2 cellular contexts compared by ENCODE assay signal in the genomic region with DNA sequence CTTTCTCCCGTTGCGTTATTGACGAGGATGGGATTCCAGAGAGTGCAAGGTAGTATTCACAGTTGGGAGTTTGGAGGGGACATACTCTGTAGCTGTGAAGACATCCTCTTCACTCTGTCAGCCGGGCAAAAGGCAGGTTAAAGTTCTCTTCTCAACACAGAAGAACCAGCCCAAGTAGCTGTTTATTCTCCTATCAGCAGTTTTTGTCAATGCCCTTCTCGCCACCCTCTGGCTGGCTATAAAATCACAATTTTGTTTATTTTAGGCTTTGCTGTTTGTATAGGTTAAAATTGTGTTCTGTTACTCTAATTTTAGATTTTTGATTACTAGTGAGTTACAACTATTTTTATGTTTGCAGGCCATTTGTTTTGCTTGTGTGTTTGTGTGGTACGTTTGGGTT.
TF ChIP-seq lines count a peak whose summit lies in the region.

No MANE protein-coding gene starts in this region.

TF ChIP-seq in GM23338, 12 proteins besides CTCF, POLR2A, EP300 and RAD21:
- TF ChIP-seq ZNF331 (CRISPR knock-in tag; IDR thresholded peaks at IDR 0.05; ENCODE audit: low read depth) (no peak), CREB1 (CRISPR knock-in tag; IDR thresholded peaks at IDR 0.05; ENCODE audit: low read depth) (no peak), NANOG (IDR thresholded peaks at IDR 0.05; ENCODE audit: borderline replicate concordance) (no peak), ZNF114 (CRISPR knock-in tag; IDR thresholded peaks at IDR 0.05) (no peak), EZH2 (IDR thresholded peaks at IDR 0.05; ENCODE audit: low read depth, unreplicated experiment) (no peak), EZH2phosphoT487 (IDR thresholded peaks at IDR 0.05; ENCODE audit: unreplicated experiment) (no peak), ETS1 (IDR thresholded peaks at IDR 0.05) (no peak), JUNB (IDR thresholded peaks at IDR 0.05; ENCODE audit: unreplicated experiment) (no peak), REST (IDR thresholded peaks at IDR 0.05; ENCODE audit: unreplicated experiment) (no peak), POLR2AphosphoS5 (IDR thresholded peaks at IDR 0.05; ENCODE audit: low read depth) (no peak)
TF ChIP-seq in GM23338: peak in this region for 0.

TF ChIP-seq in HepG2, 621 proteins besides CTCF, POLR2A, EP300 and RAD21:
- TF ChIP-seq MAFK (conservative IDR thresholded peaks at IDR 0.05 in 1 of 2, IDR thresholded peaks at IDR 0.05 in 1 of 2; ENCODE audit: low read length in 2 of 2): peak; percentile 74 to 77
- TF ChIP-seq, protein P1, sequence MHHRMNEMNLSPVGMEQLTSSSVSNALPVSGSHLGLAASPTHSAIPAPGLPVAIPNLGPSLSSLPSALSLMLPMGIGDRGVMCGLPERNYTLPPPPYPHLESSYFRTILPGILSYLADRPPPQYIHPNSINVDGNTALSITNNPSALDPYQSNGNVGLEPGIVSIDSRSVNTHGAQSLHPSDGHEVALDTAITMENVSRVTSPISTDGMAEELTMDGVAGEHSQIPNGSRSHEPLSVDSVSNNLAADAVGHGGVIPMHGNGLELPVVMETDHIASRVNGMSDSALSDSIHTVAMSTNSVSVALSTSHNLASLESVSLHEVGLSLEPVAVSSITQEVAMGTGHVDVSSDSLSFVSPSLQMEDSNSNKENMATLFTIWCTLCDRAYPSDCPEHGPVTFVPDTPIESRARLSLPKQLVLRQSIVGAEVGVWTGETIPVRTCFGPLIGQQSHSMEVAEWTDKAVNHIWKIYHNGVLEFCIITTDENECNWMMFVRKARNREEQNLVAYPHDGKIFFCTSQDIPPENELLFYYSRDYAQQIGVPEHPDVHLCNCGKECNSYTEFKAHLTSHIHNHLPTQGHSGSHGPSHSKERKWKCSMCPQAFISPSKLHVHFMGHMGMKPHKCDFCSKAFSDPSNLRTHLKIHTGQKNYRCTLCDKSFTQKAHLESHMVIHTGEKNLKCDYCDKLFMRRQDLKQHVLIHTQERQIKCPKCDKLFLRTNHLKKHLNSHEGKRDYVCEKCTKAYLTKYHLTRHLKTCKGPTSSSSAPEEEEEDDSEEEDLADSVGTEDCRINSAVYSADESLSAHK (CRISPR knock-in tag; IDR thresholded peaks at IDR 0.05; ENCODE audit: borderline replicate concordance): no peak
- no peak for TF ChIP-seq ZNF713 (CRISPR knock-in tag; IDR thresholded peaks at IDR 0.05)
- TF ChIP-seq MAFF (IDR thresholded peaks at IDR 0.05; ENCODE audit: low read depth, low read length): peak; percentile 52
- peak; percentile 54 for TF ChIP-seq STAG1 (CRISPR knock-in tag; IDR thresholded peaks at IDR 0.05)
- 0 out of 2 replicates have a peak, but pooled peaks have one; percentile 12 for TF ChIP-seq SAP130 (CRISPR knock-in tag; IDR thresholded peaks at IDR 0.05; ENCODE audit: low read depth)
- TF ChIP-seq RBM22 (optimal IDR thresholded peaks at IDR 0.05; ENCODE audit: low read length): no peak
